In genomic region chr21:44338971-44339910, GRCh38 we compare ENCODE assay signal across 8 cellular contexts. TPM values are rescaled to one million over a fixed set of nuclear protein-coding genes. Genes with fewer than 3 reads are reported as not detected.
DNase-seq lines count a peak whose midpoint lies in the region; ATAC-seq, FAIRE-seq and TF ChIP-seq lines count a peak whose summit lies in the region.

TSS of gene CFAP410 (minus strand) at chr21:44339390. CDS start at chr21:44339194, 196 bp downstream.

- TF ChIP-seq CTCF in HepG2 (CRISPR knock-in tag; IDR thresholded peaks at IDR 0.05), result peak; percentile 25

- CTCF ChIA-PET in HepG2 (lab: Yijun Ruan, JAX; ENCODE audit: low intra/inter-chr PET ratio, low total read pairs), result no interaction called here

- BruUV-seq in HepG2 (replicated peaks; lab: Mats Ljungman, UMichigan), result no TSS peak

- TF ChIP-seq EP300 in HepG2 (IDR thresholded peaks at IDR 0.05; ENCODE audit: low read depth in 2 of 2, low read length in 2 of 2), result 0 out of 4 replicates have a peak, but pooled peaks of 1 of the 2 experiments have one; percentile 3
- TF ChIP-seq EP300 in HepG2 (CRISPR knock-in tag; IDR thresholded peaks at IDR 0.05; ENCODE audit: borderline replicate concordance), result no peak; the same call in 1 of the 2 replicates

- in situ Hi-C loops in HepG2 (cut with HindIII; ENCODE audit: extremely low pct_ligation_motif_present, low pct_unique_long_range_greater_than_20kb), result loop anchor here (5.0 kb wide), 1 partner anchor 37 kb away; the partner anchor contains the start of gene PFKL

- peak within 1 kb of the TSS; percentile 85 for H3K4me3 Mint-ChIP-seq in dendritic cell treated with granulocyte-macrophage colony-stimulating factor and Interleukin-4, amounts not matched to agents 40 ng/mL and 50 ng/mL, for 4 days

- peak within 1 kb of the TSS; percentile 81 to 98 (median 90) for H3K4me3 ChIP-seq in HepG2 (replicated peaks in 1 of 3; ENCODE audit: insufficient read depth in 1 of 3, low read depth in 2 of 3, low read length in 3 of 3)

- WGBS in HepG2 (ENCODE audit: low lambda C conversion rate), result 0% methylated on average over 11 of the region's 90 CpGs

- peaks cover 3% of the 10 kb centered on the region for H4K20me1 ChIP-seq in HepG2 (ENCODE audit: insufficient read depth, low read length)

- H3K27ac ChIP-seq in HepG2 (ENCODE audit: extremely low read length, insufficient read depth, low read length), result peak within 1 kb of the TSS; percentile 99

- H3K27me3 ChIP-seq in HepG2 (ENCODE audit: control insufficient read depth in 1 of 2, insufficient read depth in 2 of 2, low read length in 2 of 2), result no peaks in the 10 kb centered on the region; a peak in 1 of 5 replicates

- peak; percentile 46; the same call in 1 of the 2 replicates for TF ChIP-seq RAD21 in HepG2 (CRISPR knock-in tag; IDR thresholded peaks at IDR 0.05)

- H3K36me3 Mint-ChIP-seq in dendritic cell treated with granulocyte-macrophage colony-stimulating factor and Interleukin-4, amounts not matched to agents 40 ng/mL and 50 ng/mL, for 4 days (ENCODE audit: low read depth), result peaks cover 37% of the 10 kb centered on the region

- ATAC-seq in GM19438 (IDR thresholded peaks at IDR 0.05; ENCODE audit: low read depth, unreplicated experiment), result peak; percentile 69
- peak; percentile 80 for ATAC-seq in HG03571 (IDR thresholded peaks at IDR 0.05; ENCODE audit: unreplicated experiment)
- ATAC-seq in HepG2, result peak; percentile 85

- POLR2A ChIA-PET in HepG2 (lab: Yijun Ruan, JAX), result interaction anchor here (0.6 to 3.7 kb wide), 11 partner anchors 14 to 178 kb away, joined by 3 to 33 read pairs (median 4); partner anchors contain the start of genes LRRC3 and TRPM2

- H3K27me3 Mint-ChIP-seq in dendritic cell treated with granulocyte-macrophage colony-stimulating factor and Interleukin-4, amounts not matched to agents 40 ng/mL and 50 ng/mL, for 4 days, result peaks cover 6% of the 10 kb centered on the region

- intact Hi-C loops in dendritic cell treated with granulocyte-macrophage colony-stimulating factor and Interleukin-4, amounts not matched to agents 40 ng/mL and 50 ng/mL, for 4 days (cut with micrococcal nuclease), result loop anchor here (1.0 to 10.0 kb wide), 4 partner anchors 14 to 116 kb away; partner anchors contain the start of genes LRRC3 and TRPM2
- intact Hi-C loops in HepG2 (cut with micrococcal nuclease; ENCODE audit: unreplicated experiment), result loop anchor here (5.0 kb wide), 1 partner anchor 118 kb away; the partner anchor contains the start of gene LRRC3

- DNase-seq in CD1c-positive myeloid dendritic cell (ENCODE audit: extremely low spot score), result peak; percentile 97
- peak; percentile 84 for DNase-seq in NCI-H774 (lab: John Stamatoyannopoulos, UW)
- peak; percentile 90 to 92 for DNase-seq in activated CD4-positive, alpha-beta T cell treated with anti-CD3 and anti-CD28 coated beads, Interleukin-2, amount 50 U/mL, for 4 hours
- peak; percentile 88 for DNase-seq in HepG2 (ENCODE audit: low spot score)
- DNase-seq in stimulated activated CD4-positive, alpha-beta T cell treated with anti-CD3 and anti-CD28 coated beads, Interleukin-2, amount 100 ng/mL, for 48 hours, result peak; percentile 89 to 92

- FAIRE-seq in HepG2 (lab: Jason Lieb, UNC), result no peak

- peak within 1 kb of the TSS; percentile 92 for H3K9ac ChIP-seq in HepG2 (ENCODE audit: insufficient read depth, low read depth, low read length)

- peak in 1 of 2 experiments; percentile 86; a peak in 2 of 4 replicates for TF ChIP-seq POLR2A in HepG2 (IDR thresholded peaks at IDR 0.05; ENCODE audit: insufficient read depth in 1 of 2, low read depth in 2 of 2, low read length in 2 of 2)

- H3K9me3 ChIP-seq in HepG2 (ENCODE audit: low read length), result no peaks in the 10 kb centered on the region

- H3K79me2 ChIP-seq in HepG2 (ENCODE audit: insufficient read depth, low read length), result peaks cover 2% of the 10 kb centered on the region

- H3K27ac Mint-ChIP-seq in dendritic cell treated with granulocyte-macrophage colony-stimulating factor and Interleukin-4, amounts not matched to agents 40 ng/mL and 50 ng/mL, for 4 days, result peak within 1 kb of the TSS; percentile 99

- H3K36me3 ChIP-seq in HepG2 (replicated peaks in 1 of 2; ENCODE audit: control insufficient read depth in 1 of 2, insufficient read depth in 2 of 2, low read length in 2 of 2), result peaks cover 5 to 15% of the 10 kb centered on the region in 2 experiments; a peak in 4 of 5 replicates

- peak within 1 kb of the TSS; percentile 96 for H3K4me2 ChIP-seq in HepG2 (ENCODE audit: low read depth, low read length)

- peaks cover 23% of the 10 kb centered on the region for H3K4me1 Mint-ChIP-seq in dendritic cell treated with granulocyte-macrophage colony-stimulating factor and Interleukin-4, amounts not matched to agents 40 ng/mL and 50 ng/mL, for 4 days (ENCODE audit: low read depth)

- H3K4me1 ChIP-seq in HepG2 (ENCODE audit: insufficient read depth, low read length), result peaks cover 50% of the 10 kb centered on the region

- H3K9me3 Mint-ChIP-seq in dendritic cell treated with granulocyte-macrophage colony-stimulating factor and Interleukin-4, amounts not matched to agents 40 ng/mL and 50 ng/mL, for 4 days, result no peaks in the 10 kb centered on the region

- H2AFZ ChIP-seq in HepG2 (ENCODE audit: low read length), result no peak within 1 kb of the TSS

TF ChIP-seq in HepG2, 621 proteins besides CTCF, POLR2A, EP300 and RAD21 (continues in another document):
- TF ChIP-seq ZNF564 (CRISPR knock-in tag; IDR thresholded peaks at IDR 0.05) (no peak), ZSCAN9 (CRISPR knock-in tag; IDR thresholded peaks at IDR 0.05; ENCODE audit: borderline replicate concordance) (0 out of 2 replicates have a peak, but pooled peaks have one; percentile 57), AKAP8 (CRISPR knock-in tag; IDR thresholded peaks at IDR 0.05) (no peak), ZNF614 (CRISPR knock-in tag; IDR thresholded peaks at IDR 0.05; ENCODE audit: borderline replicate concordance) (peak; percentile 73; the same call in 1 of the 2 replicates), SSRP1 (CRISPR knock-in tag; IDR thresholded peaks at IDR 0.05) (no peak), ZNF816 (CRISPR knock-in tag; IDR thresholded peaks at IDR 0.05; ENCODE audit: borderline replicate concordance) (peak; percentile 3; the same call in 1 of the 2 replicates), ZBTB46 (CRISPR knock-in tag; IDR thresholded peaks at IDR 0.05; ENCODE audit: borderline replicate concordance) (no peak), ZBTB43 (CRISPR knock-in tag; conservative IDR thresholded peaks at IDR 0.05) (no peak), MBNL3 (CRISPR knock-in tag; conservative IDR thresholded peaks at IDR 0.05) (no peak)

RNA-seq across cellular contexts. Expression of gene CFAP410, which starts in this region (rescaled TPM):
- total RNA-seq in HepG2 (2016; rRNA removed; fragmentation: Illumina TruSeq; extraction: Trizol), result 13.1 and 20.1 TPM in 2 replicates
- 16.2 and 18.7 TPM in 2 replicates for total RNA-seq in HepG2 (2016; cell fraction: cytosol; rRNA removed; fragmentation: Illumina TruSeq; extraction: Trizol; ENCODE audit: low read depth)
- total RNA-seq in HepG2 (2016; cell fraction: insoluble cytoplasmic fraction; rRNA removed; fragmentation: Illumina TruSeq; extraction: Trizol), result 11.7 and 23.2 TPM in 2 replicates
- 22.7 and 31.0 TPM in 2 replicates for total RNA-seq in HepG2 (2016; cell fraction: membrane; rRNA removed; fragmentation: Illumina TruSeq; extraction: Trizol)
- 15.4 and 16.3 TPM in 2 replicates for total RNA-seq in HepG2 (2016; cell fraction: nucleus; rRNA removed; fragmentation: Illumina TruSeq; extraction: Trizol)
- polyA plus RNA-seq in HepG2 (2011; rRNA removed), result 8.0 and 13.1 TPM in 2 replicates
- 6.8 and 14.6 TPM in 2 replicates for polyA plus RNA-seq in HepG2 (2011; cell fraction: cytosol; rRNA removed)
- 84.7 and 108 TPM in 2 replicates for polyA plus RNA-seq in HepG2 (2011; cell fraction: nucleus; rRNA removed)
- polyA plus RNA-seq in HepG2 (2012), result 7.4 and 9.9 TPM in 2 replicates
- polyA plus RNA-seq in HepG2 (2016; cell fraction: cytosol; fragmentation: Illumina TruSeq; extraction: Trizol; ENCODE audit: low read depth), result 17.7 and 23.4 TPM in 2 replicates
- 12.0 and 13.3 TPM in 2 replicates for polyA plus RNA-seq in HepG2 (2016; cell fraction: insoluble cytoplasmic fraction; fragmentation: Illumina TruSeq; extraction: Trizol; ENCODE audit: low read depth)
- polyA plus RNA-seq in HepG2 (2016; cell fraction: membrane; fragmentation: Illumina TruSeq; extraction: Trizol; ENCODE audit: low read depth), result 19.5 and 21.9 TPM in 2 replicates
- polyA plus RNA-seq in HepG2 (2016; cell fraction: nucleus; fragmentation: Illumina TruSeq; extraction: Trizol; ENCODE audit: insufficient read depth, low read depth), result 26.7 and 31.2 TPM in 2 replicates
- 3.6 and 9.9 TPM in 2 replicates for polyA minus RNA-seq in HepG2 (2011; rRNA and poly(A)+ RNA removed; ENCODE audit: low replicate concordance)
- 3.6 and 4.5 TPM in 2 replicates for polyA minus RNA-seq in HepG2 (2011; cell fraction: cytosol; rRNA and poly(A)+ RNA removed)
- 13.3 and 17.1 TPM in 2 replicates for polyA minus RNA-seq in HepG2 (2011; cell fraction: nucleus; rRNA and poly(A)+ RNA removed)

Comparison
In these comparisons a context has a peak if more than half of its experiments do, and no peak if none do; other contexts are left out.
1. Peak in every context shown above with its lines: DNase-seq, ATAC-seq, H3K4me3 ChIP-seq and H3K27ac ChIP-seq.